Comparison of ENCODE assay signal across 17 cellular contexts in genomic region chr5:141781910-141782309, GRCh38.
DNase-seq lines count a peak whose midpoint lies in the region; ATAC-seq and TF ChIP-seq lines count a peak whose summit lies in the region.
"Had no signal": no experiment of that assay in that cellular context is flagged by ENCODE, and none has a peak within 500 bp of the region (broad histone marks: within the 10 kb centered on the region; RNA-seq: fewer than 3 reads in every experiment).

No MANE protein-coding gene starts in this region.

- intact Hi-C loops in activated T-helper 1 cell treated with anti-CD3 and anti-CD28 coated beads, Interleukin-12 subunit alpha, Interleukin-12 subunit beta, Interleukin-2, Interleukin-4 antibody, amounts not matched to agents 30 ng/mL and 10 ng/mL and 1 ng/mL, durations not matched to agents 14 hours and 24 hours and 36 hours (cut with micrococcal nuclease), result no loop called here

- no peak for TF ChIP-seq CTCF in osteoblast (IDR thresholded peaks at IDR 0.05; ENCODE audit: extremely low read depth, low read depth, low read length)

- H3K79me2 ChIP-seq in osteoblast (ENCODE audit: insufficient read depth, low read length), result no peaks in the 10 kb centered on the region

- DNase-seq in T-helper 17 cell (no peak), osteoblast (ENCODE audit: insufficient read length, low spot score, missing footprints) (peak; percentile 17), NCI-H82 treated with DMSO at 0.1 percent for 48 hours (lab: John Stamatoyannopoulos, UW; ENCODE audit: unreplicated experiment) (no peak), NCI-H146 treated with DMSO at 0.1 percent for 48 hours (lab: John Stamatoyannopoulos, UW; ENCODE audit: unreplicated experiment) (no peak)
- DNase-seq in activated T-cell treated with anti-CD3 and anti-CD28 coated beads, Interleukin-2, amount 50 U/mL, for 1 hour, result no peak
- DNase-seq in activated T-helper 1 cell treated with anti-CD3 and anti-CD28 coated beads, Interleukin-12 subunit alpha, Interleukin-12 subunit beta, Interleukin-2, Interleukin-4 antibody, amounts not matched to agents 30 ng/mL and 10 ng/mL and 1 ng/mL, durations not matched to agents 14 hours and 24 hours and 36 hours (ENCODE audit: low spot score), result no peak
- DNase-seq: Caco-2; CD4-positive, alpha-beta T cell; DMS153; DMS79; GDM1; GOT3; H7 had no signal

- no peak overlapping the region for H3K4me2 ChIP-seq in osteoblast (ENCODE audit: insufficient read depth, low read length)

- H3K4me3 ChIP-seq in osteoblast (ENCODE audit: insufficient read depth, low read length), result no peak overlapping the region

- no peak overlapping the region for H2AFZ ChIP-seq in osteoblast (ENCODE audit: low read length)

- H4K20me1 ChIP-seq in osteoblast (ENCODE audit: insufficient read depth, low read length), result no peaks in the 10 kb centered on the region

- no peak overlapping the region for H3K4me3 Mint-ChIP-seq in T-helper 17 cell
- no peak overlapping the region for H3K4me3 Mint-ChIP-seq in activated T-helper 1 cell treated with anti-CD3 and anti-CD28 coated beads, Interleukin-12 subunit alpha, Interleukin-12 subunit beta, Interleukin-2, Interleukin-4 antibody, amounts not matched to agents 30 ng/mL and 10 ng/mL and 1 ng/mL, durations not matched to agents 14 hours and 24 hours and 36 hours
- H3K4me3 Mint-ChIP-seq: B cell; CD4-positive, alpha-beta T cell had no signal

- H3K4me1 ChIP-seq in osteoblast (ENCODE audit: insufficient read depth, low read length), result peaks cover 8% of the 10 kb centered on the region

- peaks cover 5% of the 10 kb centered on the region for H3K4me1 Mint-ChIP-seq in T-helper 17 cell
- H3K4me1 Mint-ChIP-seq in activated T-helper 1 cell treated with anti-CD3 and anti-CD28 coated beads, Interleukin-12 subunit alpha, Interleukin-12 subunit beta, Interleukin-2, Interleukin-4 antibody, amounts not matched to agents 30 ng/mL and 10 ng/mL and 1 ng/mL, durations not matched to agents 14 hours and 24 hours and 36 hours (ENCODE audit: low read depth), result peaks cover 5% of the 10 kb centered on the region
- H3K4me1 Mint-ChIP-seq: B cell had no signal

- H3K36me3 Mint-ChIP-seq in T-helper 17 cell (ENCODE audit: low read depth), result peaks cover 2% of the 10 kb centered on the region
- no peaks in the 10 kb centered on the region for H3K36me3 Mint-ChIP-seq in activated T-helper 1 cell treated with anti-CD3 and anti-CD28 coated beads, Interleukin-12 subunit alpha, Interleukin-12 subunit beta, Interleukin-2, Interleukin-4 antibody, amounts not matched to agents 30 ng/mL and 10 ng/mL and 1 ng/mL, durations not matched to agents 14 hours and 24 hours and 36 hours (ENCODE audit: low read depth)

- H3K9me3 ChIP-seq in T-helper 17 cell (ENCODE audit: control insufficient read depth, low read length, poor library complexity, severe bottlenecking) (no peaks in the 10 kb centered on the region), osteoblast (ENCODE audit: low read depth, low read length) (no peaks in the 10 kb centered on the region)
- H3K9me3 ChIP-seq: Caco-2 had no signal

- H3K27ac ChIP-seq in cingulate gyrus (ENCODE audit: low read depth, low read length) (peak overlapping the region; percentile 47), osteoblast (ENCODE audit: low read depth, low read length) (no peak overlapping the region)
- H3K27ac ChIP-seq: C4-2B had no signal

- peak overlapping the region; percentile 29 for H3K27ac Mint-ChIP-seq in T-helper 17 cell
- H3K27ac Mint-ChIP-seq in activated T-helper 1 cell treated with anti-CD3 and anti-CD28 coated beads, Interleukin-12 subunit alpha, Interleukin-12 subunit beta, Interleukin-2, Interleukin-4 antibody, amounts not matched to agents 30 ng/mL and 10 ng/mL and 1 ng/mL, durations not matched to agents 14 hours and 24 hours and 36 hours, result no peak overlapping the region
- H3K27ac Mint-ChIP-seq: B cell; CD4-positive, alpha-beta T cell had no signal

- peak; percentile 6 for ATAC-seq in GM18867 (IDR thresholded peaks at IDR 0.05; ENCODE audit: unreplicated experiment)
- no peak for ATAC-seq in T-helper 17 cell

- peaks cover 18% of the 10 kb centered on the region for H3K27me3 ChIP-seq in osteoblast (ENCODE audit: insufficient read depth, low read length)

- H3K27me3 Mint-ChIP-seq in T-helper 17 cell, result peaks cover 36% of the 10 kb centered on the region
- peaks cover 8% of the 10 kb centered on the region for H3K27me3 Mint-ChIP-seq in activated T-helper 1 cell treated with anti-CD3 and anti-CD28 coated beads, Interleukin-12 subunit alpha, Interleukin-12 subunit beta, Interleukin-2, Interleukin-4 antibody, amounts not matched to agents 30 ng/mL and 10 ng/mL and 1 ng/mL, durations not matched to agents 14 hours and 24 hours and 36 hours (ENCODE audit: insufficient read depth)
- H3K27me3 Mint-ChIP-seq: CD4-positive, alpha-beta T cell had no signal

- H3K9me3 Mint-ChIP-seq in activated T-helper 1 cell treated with anti-CD3 and anti-CD28 coated beads, Interleukin-12 subunit alpha, Interleukin-12 subunit beta, Interleukin-2, Interleukin-4 antibody, amounts not matched to agents 30 ng/mL and 10 ng/mL and 1 ng/mL, durations not matched to agents 14 hours and 24 hours and 36 hours, result no peaks in the 10 kb centered on the region
- H3K9me3 Mint-ChIP-seq: CD4-positive, alpha-beta T cell had no signal

- H3K36me3 ChIP-seq in osteoblast (ENCODE audit: insufficient read depth, low read length), result no peaks in the 10 kb centered on the region
